Comparison of ENCODE assay signal across 8 cellular contexts in the genomic region with DNA sequence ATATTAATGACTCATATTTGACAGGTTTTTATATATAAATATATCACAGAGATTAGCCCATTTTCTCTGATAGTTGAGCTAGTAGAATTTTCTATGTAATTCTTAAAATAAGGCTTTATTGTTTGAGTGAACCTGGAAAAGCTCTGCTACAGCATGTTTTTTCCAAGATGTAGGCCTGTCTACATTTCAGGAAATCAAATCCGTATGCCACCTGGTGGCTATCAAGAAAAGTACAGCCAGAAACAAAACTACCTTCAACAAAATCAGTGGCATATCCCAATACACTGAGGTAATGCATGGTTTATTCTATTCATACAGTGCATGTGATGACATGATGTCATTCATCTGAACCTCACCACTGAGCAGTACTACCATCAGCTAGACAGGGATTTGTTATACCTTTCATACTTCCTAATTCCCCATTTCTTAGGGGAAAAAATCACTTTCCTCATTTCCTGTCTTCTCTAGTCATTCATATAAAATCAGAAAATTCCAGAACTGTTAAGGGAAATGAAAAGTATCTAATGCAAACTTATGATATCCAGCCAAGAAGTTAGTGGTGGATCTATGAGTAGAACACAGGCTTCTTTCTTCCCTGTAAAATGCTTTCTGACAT.
DNase-seq lines count a peak whose midpoint lies in the region; ATAC-seq, FAIRE-seq and TF ChIP-seq lines count a peak whose summit lies in the region.

No MANE protein-coding gene starts in this region.

- peak; percentile 79 for ATAC-seq in GM18517 (IDR thresholded peaks at IDR 0.05; ENCODE audit: unreplicated experiment)
- peak; percentile 83 for ATAC-seq in HG03378 (IDR thresholded peaks at IDR 0.05; ENCODE audit: unreplicated experiment)
- no peak for ATAC-seq in stimulated activated memory B cell treated with anti-CD40 and anti-IgM and Interleukin-4, amounts not matched to agents 10 μg/mL and 1 μg/mL and 100 μg/mL, for 72 hours

- H3K4me3 Mint-ChIP-seq in stimulated activated memory B cell treated with anti-CD40 and anti-IgM and Interleukin-4, amounts not matched to agents 10 μg/mL and 1 μg/mL and 100 μg/mL, for 72 hours, result no peak overlapping the region

- FAIRE-seq in endometrium (lab: Jason Lieb, UNC), result peak; percentile 76

- TF ChIP-seq CTCF in AG09319 (IDR thresholded peaks at IDR 0.05; ENCODE audit: low read depth, low read length), result peak; percentile 75

- peaks cover 8% of the 10 kb centered on the region for H3K27me3 Mint-ChIP-seq in stimulated activated memory B cell treated with anti-CD40 and anti-IgM and Interleukin-4, amounts not matched to agents 10 μg/mL and 1 μg/mL and 100 μg/mL, for 72 hours

- no peaks in the 10 kb centered on the region for H3K4me1 Mint-ChIP-seq in stimulated activated memory B cell treated with anti-CD40 and anti-IgM and Interleukin-4, amounts not matched to agents 10 μg/mL and 1 μg/mL and 100 μg/mL, for 72 hours

- H3K36me3 Mint-ChIP-seq in stimulated activated memory B cell treated with anti-CD40 and anti-IgM and Interleukin-4, amounts not matched to agents 10 μg/mL and 1 μg/mL and 100 μg/mL, for 72 hours, result no peaks in the 10 kb centered on the region

- H3K9me3 Mint-ChIP-seq in stimulated activated memory B cell treated with anti-CD40 and anti-IgM and Interleukin-4, amounts not matched to agents 10 μg/mL and 1 μg/mL and 100 μg/mL, for 72 hours, result no peaks in the 10 kb centered on the region

- no peak overlapping the region for H3K27ac Mint-ChIP-seq in stimulated activated memory B cell treated with anti-CD40 and anti-IgM and Interleukin-4, amounts not matched to agents 10 μg/mL and 1 μg/mL and 100 μg/mL, for 72 hours

- DNase-seq in AG09319 (ENCODE audit: extremely low read depth, low read depth) (peak; percentile 8), NCI-H82 treated with DMSO at 0.1 percent for 48 hours (lab: John Stamatoyannopoulos, UW; ENCODE audit: unreplicated experiment) (peak; percentile 17), midbrain (lab: John Stamatoyannopoulos, UW) (peak; percentile 29), activated gamma-delta T cell (lab: John Stamatoyannopoulos, UW) (no peak)
